12 cellular contexts compared by ENCODE assay signal in the genomic region with DNA sequence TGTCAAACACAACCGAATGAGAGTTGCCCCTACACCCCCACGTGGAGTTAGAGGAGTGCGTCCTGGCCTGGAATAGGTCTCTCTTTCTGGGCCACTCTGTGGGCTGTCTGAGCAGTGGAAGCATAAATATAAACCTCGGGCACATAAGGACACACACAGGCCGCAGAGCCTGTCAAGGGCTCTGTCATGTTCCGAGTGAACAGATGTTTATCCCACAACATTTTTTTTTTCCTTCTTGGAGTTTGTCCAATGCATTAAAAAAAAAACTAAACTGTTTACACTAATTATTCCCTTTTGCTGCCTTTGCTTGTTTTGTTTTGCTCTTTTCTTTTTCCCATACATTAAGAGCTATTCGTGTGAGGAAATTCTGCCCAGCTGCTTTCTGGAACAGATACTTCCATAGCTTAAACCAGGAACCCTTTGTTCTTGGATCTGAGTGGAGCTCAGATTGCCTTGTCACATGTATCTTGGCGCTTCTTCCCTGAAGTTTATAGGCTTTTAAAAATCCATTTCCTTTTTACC.
DNase-seq lines count a peak whose midpoint lies in the region; ATAC-seq and TF ChIP-seq lines count a peak whose summit lies in the region.
"Had no signal": no experiment of that assay in that cellular context is flagged by ENCODE, and none has a peak within 500 bp of the region (broad histone marks: within the 10 kb centered on the region; RNA-seq: fewer than 3 reads in every experiment).

No MANE protein-coding gene starts in this region.

- no peaks in the 10 kb centered on the region for H3K9me3 ChIP-seq in WERI-Rb-1 (ENCODE audit: severe bottlenecking)
- no peaks in the 10 kb centered on the region for H3K9me3 ChIP-seq in skeletal muscle tissue (ENCODE audit: control insufficient read depth in 3 of 3, low read length in 3 of 3)
- H3K9me3 ChIP-seq: thyroid gland had no signal

- DNase-seq in GM04504 (ENCODE audit: low read depth) (peak; percentile 38), WERI-Rb-1 (no peak), left ventricle myocardium superior (peak; percentile 55), cerebellar cortex (ENCODE audit: low spot score) (no peak)
- DNase-seq in effector CD8-positive, alpha-beta T cell (lab: John Stamatoyannopoulos, UW) = no peak
- DNase-seq: activated naive CD4-positive, alpha-beta T cell treated with anti-CD3 and anti-CD28 coated beads for 36 hours; midbrain; stimulated activated CD4-positive, alpha-beta T cell treated with anti-CD3 and anti-CD28 coated beads, Interleukin-2, amount 100 ng/mL, for 24 hours; thyroid gland had no signal

- peaks cover 27 to 39% (median 36%) of the 10 kb centered on the region in 3 donors for H3K4me1 ChIP-seq in skeletal muscle tissue (ENCODE audit: control insufficient read depth in 3 of 3, insufficient read depth in 3 of 3, low read length in 3 of 3)

- TF ChIP-seq CTCF in WERI-Rb-1 (IDR thresholded peaks at IDR 0.05; ENCODE audit: low read depth, low read length) = no peak

- intact Hi-C loops in left ventricle myocardium superior (cut with micrococcal nuclease) = no loop called here

- H3K36me3 ChIP-seq in WERI-Rb-1 (no peaks in the 10 kb centered on the region), skeletal muscle tissue (ENCODE audit: control insufficient read depth in 3 of 3, insufficient read depth in 3 of 3, low read length in 3 of 3) (no peaks in the 10 kb centered on the region)
- H3K36me3 ChIP-seq: thyroid gland had no signal

- peak overlapping the region; percentile 1 to 48 (median 18) for H3K9ac ChIP-seq in skeletal muscle tissue (ENCODE audit: low read depth in 1 of 3, low read length in 3 of 3)

- ATAC-seq in left ventricle myocardium superior = peak; percentile 96
- no peak for ATAC-seq in GM19395 (IDR thresholded peaks at IDR 0.05; ENCODE audit: unreplicated experiment)
- no peak for ATAC-seq in GM18858 (IDR thresholded peaks at IDR 0.05; ENCODE audit: unreplicated experiment)

- H3K27ac ChIP-seq in WERI-Rb-1 (peak overlapping the region; percentile 8; the same call in 1 of the 2 replicates), skeletal muscle tissue (ENCODE audit: low read depth, low read length) (peak overlapping the region; percentile 76)
- H3K27ac ChIP-seq: thyroid gland had no signal

- H3K27me3 ChIP-seq in WERI-Rb-1 (ENCODE audit: insufficient read depth, low read depth, severe bottlenecking) (no peaks in the 10 kb centered on the region), skeletal muscle tissue (ENCODE audit: control insufficient read depth in 3 of 3, insufficient read depth in 3 of 3, low read length in 3 of 3) (no peaks in the 10 kb centered on the region)
- H3K27me3 ChIP-seq: thyroid gland had no signal

- H3K4me3 ChIP-seq in WERI-Rb-1 (ENCODE audit: low read depth, low read length) = no peak overlapping the region
- H3K4me3 ChIP-seq in skeletal muscle tissue (ENCODE audit: low read length in 3 of 3) = peak overlapping the region in 2 of 3 donors; percentile 11 to 49
- H3K4me3 ChIP-seq: thyroid gland had no signal

Comparison
In these comparisons a context has a peak if more than half of its experiments do, and no peak if none do; other contexts are left out.
1. DNase-seq: peak in GM04504 (single experiment) and left ventricle myocardium superior (single experiment); none in WERI-Rb-1 (single experiment), cerebellar cortex (single experiment) and effector CD8-positive, alpha-beta T cell (single experiment).